ENCODE assay signal across 8 cellular contexts in genomic region chr1:207868252-207868768, GRCh38. TPM values are rescaled to one million over a fixed set of nuclear protein-coding genes. Genes with fewer than 3 reads are reported as not detected.
A peak's percentile ranks its signal among the peaks of the same experiment; 100 is the strongest.
DNase-seq lines count a peak whose midpoint lies in the region; ATAC-seq and TF ChIP-seq lines count a peak whose summit lies in the region.

No MANE protein-coding gene starts in this region.

- POLR2A ChIA-PET in OCI-LY7 (lab: Charles Lee) = interaction anchor here (9.5 kb wide), 1 partner anchor 44 kb away, joined by 109 read pairs; no protein-coding TSS in a partner anchor

- no peak overlapping the region for H3K27ac ChIP-seq in OCI-LY7 (ENCODE audit: low read depth, low read length, poor library complexity, severe bottlenecking)
- peak overlapping the region; percentile 95 for H3K27ac ChIP-seq in caudate nucleus (ENCODE audit: low read depth, low read length)

- CTCF ChIA-PET in OCI-LY7 (lab: Charles Lee; ENCODE audit: unreplicated experiment) = interaction anchor here (0.5 to 2.5 kb wide), 7 partner anchors 8 to 56 kb away, joined by 3 to 11 read pairs (median 3); no protein-coding TSS in a partner anchor

- peak overlapping the region; percentile 98 for H3K4me2 ChIP-seq in OCI-LY7 (ENCODE audit: low read length)

- intact Hi-C loops in OCI-LY7 (cut with micrococcal nuclease; ENCODE audit: unreplicated experiment) = loop anchor here (5.0 kb wide), 1 partner anchor 116 kb away; the partner anchor contains the start of gene CD46

- H3K4me3 ChIP-seq in OCI-LY7 (ENCODE audit: low read depth, low read length, poor library complexity, severe bottlenecking) = peak overlapping the region; percentile 85

- no peaks in the 10 kb centered on the region for H4K20me1 ChIP-seq in OCI-LY7 (ENCODE audit: insufficient read depth, low read length)

- no peak for TF ChIP-seq CTCF in OCI-LY7 (conservative IDR thresholded peaks at IDR 0.05; ENCODE audit: low read length)

- ATAC-seq in GM21515 (IDR thresholded peaks at IDR 0.05; ENCODE audit: unreplicated experiment) = peak; percentile 5

- no peaks in the 10 kb centered on the region for H3K36me3 ChIP-seq in OCI-LY7 (ENCODE audit: insufficient read depth, low read length)

- no peaks in the 10 kb centered on the region for H3K9me3 ChIP-seq in OCI-LY7 (ENCODE audit: low read length)

- H3K79me2 ChIP-seq in OCI-LY7 (ENCODE audit: insufficient read depth, low read depth, low read length) = no peaks in the 10 kb centered on the region

- H2AFZ ChIP-seq in OCI-LY7 (ENCODE audit: low read length) = peak overlapping the region; percentile 71

- DNase-seq in C1 segment of cervical spinal cord (lab: John Stamatoyannopoulos, UW) (peak in 8 of 14 donors; percentile 44 to 63 (median 51)), OCI-LY7 (ENCODE audit: low spot score) (peak; percentile 20), caudate nucleus (lab: John Stamatoyannopoulos, UW) (peak in 24 of 61 donors; percentile 13 to 79 (median 44)), left kidney (ENCODE audit: low read depth, low spot score) (peak; percentile 60), Ammon's horn (ENCODE audit: low spot score) (no peak), 8988T (no peak)
- peak; percentile 9 for DNase-seq in stimulated activated naive CD4-positive, alpha-beta T cell treated with Interleukin-2 at 50 U/mL for 16 hours (lab: John Stamatoyannopoulos, UW)

- peaks cover 42% of the 10 kb centered on the region for H3K4me1 ChIP-seq in OCI-LY7 (ENCODE audit: insufficient read depth, low read length, poor library complexity, severe bottlenecking)

- H3K9me2 ChIP-seq in OCI-LY7 (ENCODE audit: insufficient read depth, low read length) = no peaks in the 10 kb centered on the region

- BruUV-seq in OCI-LY7 (replicated peaks; lab: Mats Ljungman, UMichigan) = no TSS peak

RNA-seq across cellular contexts. Expression of gene CD34, which starts 42.6 kb away (rescaled TPM):
- not detected in 2 replicates for total RNA-seq in OCI-LY7 (2014; rRNA removed; shearing (Covaris generic))
- total RNA-seq in OCI-LY7 (2022) = not detected in 2 replicates

Comparison
In these comparisons a context has a peak if more than half of its experiments do, and no peak if none do; other contexts are left out.
1. DNase-seq: peak in C1 segment of cervical spinal cord (8 of 14), OCI-LY7 (single experiment), left kidney (single experiment) and stimulated activated naive CD4-positive, alpha-beta T cell treated with Interleukin-2 at 50 U/mL for 16 hours (single experiment); none in Ammon's horn (single experiment) and 8988T (single experiment).